Comparison of ENCODE assay signal across 34 cellular contexts in genomic region chr2:182610231-182610630, GRCh38.
"Had no signal": no experiment of that assay in that cellular context is flagged by ENCODE, and none has a peak within 500 bp of the region (broad histone marks: within the 10 kb centered on the region; RNA-seq: fewer than 3 reads in every experiment).

No MANE protein-coding gene starts in this region.

- H3K27ac Mint-ChIP-seq: activated CD4-positive, alpha-beta memory T cell treated with anti-CD3 and anti-CD28 coated beads for 36 hours; activated CD4-positive, alpha-beta T cell treated with anti-CD3 and anti-CD28 coated beads for 36 hours; activated CD4-positive, alpha-beta T cell treated with anti-CD3 and anti-CD28 coated beads, Interleukin-2, amount 10 ng/mL, durations not matched to agents 24 days and 14 days; activated CD8-positive, alpha-beta memory T cell treated with anti-CD3 and anti-CD28 coated beads, Interleukin-2, amount 10 ng/mL, durations not matched to agents 7 days and 5 days; activated CD8-positive, alpha-beta T cell treated with anti-CD3 and anti-CD28 coated beads, Interleukin-2, amount 10 ng/mL, durations not matched to agents 7 days and 5 days; activated naive CD4-positive, alpha-beta T cell treated with anti-CD3 and anti-CD28 coated beads, Interleukin-2, amount 10 ng/mL, durations not matched to agents 7 days and 5 days; activated naive CD4-positive, alpha-beta T cell treated with anti-CD3 and anti-CD28 coated beads, Interleukin-2, amount 50 U/mL, for 72 hours; activated naive CD8-positive, alpha-beta T cell treated with anti-CD3 and anti-CD28 coated beads, Interleukin-2, amount 10 ng/mL, durations not matched to agents 7 days and 5 days; activated T-helper 1 cell treated with anti-CD3 and anti-CD28 coated beads, Interleukin-12 subunit alpha, Interleukin-12 subunit beta, Interleukin-2, Interleukin-4 antibody, amounts not matched to agents 30 ng/mL and 10 ng/mL and 1 ng/mL, durations not matched to agents 14 hours and 24 hours and 36 hours; activated T-helper 2 cell treated with anti-CD3 and anti-CD28 coated beads, Interferon-gamma antibody, Interleukin-2, Interleukin-4, amounts not matched to agents 10 μg/mL and 5 μg/mL and 100 μg/mL, durations not matched to agents 14 hours and 24 hours and 36 hours; brain; dendritic cell treated with granulocyte-macrophage colony-stimulating factor and Interleukin-4, amounts not matched to agents 40 ng/mL and 50 ng/mL, for 4 days; endodermal cell had no signal

- H3K4me3 Mint-ChIP-seq: activated CD4-positive, alpha-beta memory T cell treated with anti-CD3 and anti-CD28 coated beads for 36 hours; activated CD4-positive, alpha-beta T cell treated with anti-CD3 and anti-CD28 coated beads for 36 hours; activated CD4-positive, alpha-beta T cell treated with anti-CD3 and anti-CD28 coated beads, Interleukin-2, amount 10 ng/mL, durations not matched to agents 24 days and 14 days; activated CD8-positive, alpha-beta memory T cell treated with anti-CD3 and anti-CD28 coated beads, Interleukin-2, amount 10 ng/mL, durations not matched to agents 7 days and 5 days; activated CD8-positive, alpha-beta T cell treated with anti-CD3 and anti-CD28 coated beads, Interleukin-2, amount 10 ng/mL, durations not matched to agents 7 days and 5 days; activated naive CD4-positive, alpha-beta T cell treated with anti-CD3 and anti-CD28 coated beads, Interleukin-2, amount 10 ng/mL, durations not matched to agents 7 days and 5 days; activated naive CD8-positive, alpha-beta T cell treated with anti-CD3 and anti-CD28 coated beads, Interleukin-2, amount 10 ng/mL, durations not matched to agents 7 days and 5 days; activated T-helper 1 cell treated with anti-CD3 and anti-CD28 coated beads, Interleukin-12 subunit alpha, Interleukin-12 subunit beta, Interleukin-2, Interleukin-4 antibody, amounts not matched to agents 30 ng/mL and 10 ng/mL and 1 ng/mL, durations not matched to agents 14 hours and 24 hours and 36 hours; brain; dendritic cell treated with granulocyte-macrophage colony-stimulating factor and Interleukin-4, amounts not matched to agents 40 ng/mL and 50 ng/mL, for 4 days; endodermal cell had no signal

- H3K9me3 ChIP-seq: ascending aorta, gastroesophageal sphincter, heart right ventricle had no signal

- H3K79me2 ChIP-seq: hepatocyte had no signal

- H3K27me3 Mint-ChIP-seq: activated CD4-positive, alpha-beta memory T cell treated with anti-CD3 and anti-CD28 coated beads for 36 hours; activated CD4-positive, alpha-beta T cell treated with anti-CD3 and anti-CD28 coated beads, Interleukin-2, amount 10 ng/mL, durations not matched to agents 24 days and 14 days; activated naive CD4-positive, alpha-beta T cell treated with anti-CD3 and anti-CD28 coated beads, Interleukin-2, amount 10 ng/mL, durations not matched to agents 7 days and 5 days; activated naive CD8-positive, alpha-beta T cell treated with anti-CD3 and anti-CD28 coated beads, Interleukin-2, amount 10 ng/mL, durations not matched to agents 7 days and 5 days; brain; dendritic cell treated with granulocyte-macrophage colony-stimulating factor and Interleukin-4, amounts not matched to agents 40 ng/mL and 50 ng/mL, for 4 days had no signal

- H3K9me3 Mint-ChIP-seq: activated CD4-positive, alpha-beta memory T cell treated with anti-CD3 and anti-CD28 coated beads for 36 hours; activated CD4-positive, alpha-beta T cell treated with anti-CD3 and anti-CD28 coated beads, Interleukin-2, amount 10 ng/mL, durations not matched to agents 24 days and 14 days; activated naive CD4-positive, alpha-beta T cell treated with anti-CD3 and anti-CD28 coated beads, Interleukin-2, amount 10 ng/mL, durations not matched to agents 7 days and 5 days; activated naive CD8-positive, alpha-beta T cell treated with anti-CD3 and anti-CD28 coated beads, Interleukin-2, amount 10 ng/mL, durations not matched to agents 7 days and 5 days; activated T-helper 1 cell treated with anti-CD3 and anti-CD28 coated beads, Interleukin-12 subunit alpha, Interleukin-12 subunit beta, Interleukin-2, Interleukin-4 antibody, amounts not matched to agents 30 ng/mL and 10 ng/mL and 1 ng/mL, durations not matched to agents 14 hours and 24 hours and 36 hours; activated T-helper 2 cell treated with anti-CD3 and anti-CD28 coated beads, Interferon-gamma antibody, Interleukin-2, Interleukin-4, amounts not matched to agents 10 μg/mL and 5 μg/mL and 100 μg/mL, durations not matched to agents 14 hours and 24 hours and 36 hours had no signal

- H3K4me1 Mint-ChIP-seq: activated CD4-positive, alpha-beta T cell treated with anti-CD3 and anti-CD28 coated beads for 36 hours; activated CD4-positive, alpha-beta T cell treated with anti-CD3 and anti-CD28 coated beads, Interleukin-2, amount 10 ng/mL, durations not matched to agents 24 days and 14 days; activated CD8-positive, alpha-beta memory T cell treated with anti-CD3 and anti-CD28 coated beads, Interleukin-2, amount 10 ng/mL, durations not matched to agents 7 days and 5 days; activated naive CD4-positive, alpha-beta T cell treated with anti-CD3 and anti-CD28 coated beads, Interleukin-2, amount 10 ng/mL, durations not matched to agents 7 days and 5 days; activated naive CD8-positive, alpha-beta T cell treated with anti-CD3 and anti-CD28 coated beads, Interleukin-2, amount 10 ng/mL, durations not matched to agents 7 days and 5 days; brain; endodermal cell had no signal

- H3K27me3 ChIP-seq: ascending aorta, breast epithelium, cardiac muscle cell, dorsolateral prefrontal cortex, gastroesophageal sphincter, heart right ventricle, hepatocyte had no signal

- H2AFZ ChIP-seq: hepatocyte had no signal

- H3K4me2 ChIP-seq: hepatocyte had no signal

- H3K36me3 ChIP-seq: ascending aorta, breast epithelium, cardiac muscle cell, gastroesophageal sphincter, heart right ventricle had no signal

- H3K4me1 ChIP-seq: ascending aorta, breast epithelium, gastroesophageal sphincter, heart right ventricle had no signal

- H3K4me3 ChIP-seq: ascending aorta, breast epithelium, cardiac muscle cell, coronary artery, dorsolateral prefrontal cortex, gastroesophageal sphincter, heart right ventricle, hepatocyte had no signal

- ATAC-seq: activated CD4-positive, alpha-beta T cell treated with anti-CD3 and anti-CD28 coated beads for 36 hours; activated CD8-positive, alpha-beta memory T cell treated with anti-CD3 and anti-CD28 coated beads, Interleukin-2, amount 10 ng/mL, durations not matched to agents 7 days and 5 days; activated CD8-positive, alpha-beta T cell treated with anti-CD3 and anti-CD28 coated beads, Interleukin-2, amount 10 ng/mL, durations not matched to agents 7 days and 5 days; activated naive CD4-positive, alpha-beta T cell treated with anti-CD3 and anti-CD28 coated beads, Interleukin-2, amount 50 U/mL, for 72 hours; esophagus mucosa; gastroesophageal sphincter; heart right ventricle had no signal

- H3K27ac ChIP-seq: ascending aorta, breast epithelium, cardiac muscle cell, coronary artery, dorsolateral prefrontal cortex, gastroesophageal sphincter, heart right ventricle, hepatocyte had no signal

- H3K36me3 Mint-ChIP-seq: activated CD4-positive, alpha-beta memory T cell treated with anti-CD3 and anti-CD28 coated beads for 36 hours; activated CD8-positive, alpha-beta memory T cell treated with anti-CD3 and anti-CD28 coated beads, Interleukin-2, amount 10 ng/mL, durations not matched to agents 7 days and 5 days; activated naive CD4-positive, alpha-beta T cell treated with anti-CD3 and anti-CD28 coated beads, Interleukin-2, amount 10 ng/mL, durations not matched to agents 7 days and 5 days; activated naive CD4-positive, alpha-beta T cell treated with anti-CD3 and anti-CD28 coated beads, Interleukin-2, amount 50 U/mL, for 72 hours; activated naive CD8-positive, alpha-beta T cell treated with anti-CD3 and anti-CD28 coated beads, Interleukin-2, amount 10 ng/mL, durations not matched to agents 7 days and 5 days; brain had no signal

- DNase-seq: activated CD4-positive, alpha-beta memory T cell treated with anti-CD3 and anti-CD28 coated beads for 36 hours; activated CD4-positive, alpha-beta T cell treated with anti-CD3 and anti-CD28 coated beads for 36 hours; activated CD4-positive, alpha-beta T cell treated with anti-CD3 and anti-CD28 coated beads, Interleukin-2, amount 10 ng/mL, durations not matched to agents 24 days and 14 days; activated CD4-positive, CD25-positive, alpha-beta regulatory T cell; activated CD4-positive, CD25-positive, alpha-beta regulatory T cell treated with anti-CD3 and anti-CD28 coated beads, Interleukin-2, amount 50 U/mL, for 72 hours; activated CD8-positive, alpha-beta memory T cell treated with anti-CD3 and anti-CD28 coated beads, Interleukin-2, amount 10 ng/mL, durations not matched to agents 7 days and 5 days; activated CD8-positive, alpha-beta memory T cell treated with anti-CD3 and anti-CD28 coated beads, Interleukin-2, amount 50 U/mL, for 4 hours; activated CD8-positive, alpha-beta T cell treated with anti-CD3 and anti-CD28 coated beads, Interleukin-2, amount 10 ng/mL, durations not matched to agents 7 days and 5 days; activated effector memory CD4-positive, alpha-beta T cell treated with anti-CD3 and anti-CD28 coated beads, Interleukin-2, amount 50 U/mL, for 16 hours; activated naive CD4-positive, alpha-beta T cell; activated naive CD4-positive, alpha-beta T cell treated with anti-CD3 and anti-CD28 coated beads, Interleukin-2, amount 10 ng/mL, durations not matched to agents 7 days and 5 days; activated naive CD8-positive, alpha-beta T cell treated with anti-CD3 and anti-CD28 coated beads, Interleukin-2, amount 10 ng/mL, durations not matched to agents 7 days and 5 days; activated T-cell treated with anti-CD3 and anti-CD28 coated beads, Interleukin-2, amount 50 U/mL, for 1 hour; activated T-cell treated with anti-CD3 and anti-CD28 coated beads, Interleukin-2, amount 50 U/mL, for 48 hours; central memory CD4-positive, alpha-beta T cell; cerebellar nuclear complex; dorsolateral prefrontal cortex; effector memory CD4-positive, alpha-beta T cell; endodermal cell; foreskin fibroblast; heart right ventricle; T-helper 2 cell had no signal
